Comparison of ENCODE assay signal across 1 cellular context in genomic region chr14:104870368-104871144, GRCh38.
TF ChIP-seq lines count a peak whose summit lies in the region.

No MANE protein-coding gene starts in this region.

TF ChIP-seq in GM23338, 12 proteins besides CTCF, POLR2A, EP300 and RAD21 (continued from another document):
- no peak for TF ChIP-seq ZNF462 (CRISPR knock-in tag; IDR thresholded peaks at IDR 0.05)
- TF ChIP-seq JUNB (IDR thresholded peaks at IDR 0.05; ENCODE audit: unreplicated experiment): no peak
TF ChIP-seq in GM23338: peak in this region for 0.
